In genomic region chr10:86440874-86441838, GRCh38 we compare ENCODE assay signal across 1 cellular context.
A peak's percentile ranks its signal among the peaks of the same experiment; 100 is the strongest.
TF ChIP-seq lines count a peak whose summit lies in the region.

No MANE protein-coding gene starts in this region.

TF ChIP-seq in HepG2, 621 proteins besides CTCF, POLR2A, EP300 and RAD21 (continued from another document and continues in another):
- TF ChIP-seq NR2F1 (CRISPR knock-in tag; IDR thresholded peaks at IDR 0.05) (no peak), FOXA3 (CRISPR knock-in tag; IDR thresholded peaks at IDR 0.05) (peak; percentile 68), ZNF703 (CRISPR knock-in tag; IDR thresholded peaks at IDR 0.05; ENCODE audit: borderline replicate concordance) (no peak), ZNF557 (CRISPR knock-in tag; IDR thresholded peaks at IDR 0.05) (no peak), ZNF567 (CRISPR knock-in tag; IDR thresholded peaks at IDR 0.05; ENCODE audit: borderline replicate concordance) (peak; percentile 61; the same call in 1 of the 2 replicates), PATZ1 (CRISPR knock-in tag; IDR thresholded peaks at IDR 0.05) (peak; percentile 91), ELF3 (CRISPR knock-in tag; IDR thresholded peaks at IDR 0.05) (peak; percentile 54), POGZ (CRISPR knock-in tag; IDR thresholded peaks at IDR 0.05) (peak; percentile 72; the same call in 1 of the 2 replicates), ZSCAN9 (CRISPR knock-in tag; IDR thresholded peaks at IDR 0.05; ENCODE audit: borderline replicate concordance) (peak; percentile 77; the same call in 1 of the 2 replicates), SIX1 (CRISPR knock-in tag; IDR thresholded peaks at IDR 0.05; ENCODE audit: borderline replicate concordance) (peak; percentile 87; the same call in 1 of the 2 replicates), TOE1 (CRISPR knock-in tag; IDR thresholded peaks at IDR 0.05) (no peak; the same call in 1 of the 2 replicates), ZBED4 (CRISPR knock-in tag; IDR thresholded peaks at IDR 0.05; ENCODE audit: borderline replicate concordance) (peak; percentile 48; the same call in 1 of the 2 replicates), KMT2A (CRISPR knock-in tag; IDR thresholded peaks at IDR 0.05) (no peak), ZMYM2 (CRISPR knock-in tag; IDR thresholded peaks at IDR 0.05) (0 out of 2 replicates have a peak, but pooled peaks have one; percentile 48), CENPT (CRISPR knock-in tag; IDR thresholded peaks at IDR 0.05; ENCODE audit: low read depth) (no peak), HIVEP1 (CRISPR knock-in tag; IDR thresholded peaks at IDR 0.05) (no peak), MAFK (conservative IDR thresholded peaks at IDR 0.05 in 1 of 2, IDR thresholded peaks at IDR 0.05 in 1 of 2; ENCODE audit: low read length in 2 of 2) (peak; percentile 90 to 91), ZBTB40 (IDR thresholded peaks at IDR 0.05) (no peak), ZBTB40 (CRISPR knock-in tag; IDR thresholded peaks at IDR 0.05) (no peak; the same call in 1 of the 2 replicates), ZNF619 (CRISPR knock-in tag; IDR thresholded peaks at IDR 0.05) (no peak), NKX3-1 (CRISPR knock-in tag; IDR thresholded peaks at IDR 0.05) (no peak), ZSCAN5A (CRISPR knock-in tag; IDR thresholded peaks at IDR 0.05; ENCODE audit: borderline replicate concordance) (no peak)
- TF ChIP-seq, protein P1, sequence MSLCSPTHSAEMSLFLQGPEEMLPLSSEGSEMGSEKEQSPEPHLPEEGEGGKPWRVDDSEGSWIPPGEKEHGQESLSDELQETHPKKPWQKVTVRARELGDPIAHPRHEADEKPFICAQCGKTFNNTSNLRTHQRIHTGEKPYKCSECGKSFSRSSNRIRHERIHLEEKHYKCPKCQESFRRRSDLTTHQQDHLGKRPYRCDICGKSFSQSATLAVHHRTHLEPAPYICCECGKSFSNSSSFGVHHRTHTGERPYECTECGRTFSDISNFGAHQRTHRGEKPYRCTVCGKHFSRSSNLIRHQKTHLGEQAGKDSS (CRISPR knock-in tag; IDR thresholded peaks at IDR 0.05; ENCODE audit: borderline replicate concordance, low read depth), result no peak
- TF ChIP-seq, protein P2, sequence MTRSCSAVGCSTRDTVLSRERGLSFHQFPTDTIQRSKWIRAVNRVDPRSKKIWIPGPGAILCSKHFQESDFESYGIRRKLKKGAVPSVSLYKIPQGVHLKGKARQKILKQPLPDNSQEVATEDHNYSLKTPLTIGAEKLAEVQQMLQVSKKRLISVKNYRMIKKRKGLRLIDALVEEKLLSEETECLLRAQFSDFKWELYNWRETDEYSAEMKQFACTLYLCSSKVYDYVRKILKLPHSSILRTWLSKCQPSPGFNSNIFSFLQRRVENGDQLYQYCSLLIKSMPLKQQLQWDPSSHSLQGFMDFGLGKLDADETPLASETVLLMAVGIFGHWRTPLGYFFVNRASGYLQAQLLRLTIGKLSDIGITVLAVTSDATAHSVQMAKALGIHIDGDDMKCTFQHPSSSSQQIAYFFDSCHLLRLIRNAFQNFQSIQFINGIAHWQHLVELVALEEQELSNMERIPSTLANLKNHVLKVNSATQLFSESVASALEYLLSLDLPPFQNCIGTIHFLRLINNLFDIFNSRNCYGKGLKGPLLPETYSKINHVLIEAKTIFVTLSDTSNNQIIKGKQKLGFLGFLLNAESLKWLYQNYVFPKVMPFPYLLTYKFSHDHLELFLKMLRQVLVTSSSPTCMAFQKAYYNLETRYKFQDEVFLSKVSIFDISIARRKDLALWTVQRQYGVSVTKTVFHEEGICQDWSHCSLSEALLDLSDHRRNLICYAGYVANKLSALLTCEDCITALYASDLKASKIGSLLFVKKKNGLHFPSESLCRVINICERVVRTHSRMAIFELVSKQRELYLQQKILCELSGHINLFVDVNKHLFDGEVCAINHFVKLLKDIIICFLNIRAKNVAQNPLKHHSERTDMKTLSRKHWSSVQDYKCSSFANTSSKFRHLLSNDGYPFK (CRISPR knock-in tag; IDR thresholded peaks at IDR 0.05; ENCODE audit: borderline replicate concordance), result no peak
- TF ChIP-seq, protein P3, sequence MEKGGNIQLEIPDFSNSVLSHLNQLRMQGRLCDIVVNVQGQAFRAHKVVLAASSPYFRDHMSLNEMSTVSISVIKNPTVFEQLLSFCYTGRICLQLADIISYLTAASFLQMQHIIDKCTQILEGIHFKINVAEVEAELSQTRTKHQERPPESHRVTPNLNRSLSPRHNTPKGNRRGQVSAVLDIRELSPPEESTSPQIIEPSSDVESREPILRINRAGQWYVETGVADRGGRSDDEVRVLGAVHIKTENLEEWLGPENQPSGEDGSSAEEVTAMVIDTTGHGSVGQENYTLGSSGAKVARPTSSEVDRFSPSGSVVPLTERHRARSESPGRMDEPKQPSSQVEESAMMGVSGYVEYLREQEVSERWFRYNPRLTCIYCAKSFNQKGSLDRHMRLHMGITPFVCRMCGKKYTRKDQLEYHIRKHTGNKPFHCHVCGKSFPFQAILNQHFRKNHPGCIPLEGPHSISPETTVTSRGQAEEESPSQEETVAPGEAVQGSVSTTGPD (CRISPR knock-in tag; IDR thresholded peaks at IDR 0.05), result no peak
- TF ChIP-seq, protein P4, sequence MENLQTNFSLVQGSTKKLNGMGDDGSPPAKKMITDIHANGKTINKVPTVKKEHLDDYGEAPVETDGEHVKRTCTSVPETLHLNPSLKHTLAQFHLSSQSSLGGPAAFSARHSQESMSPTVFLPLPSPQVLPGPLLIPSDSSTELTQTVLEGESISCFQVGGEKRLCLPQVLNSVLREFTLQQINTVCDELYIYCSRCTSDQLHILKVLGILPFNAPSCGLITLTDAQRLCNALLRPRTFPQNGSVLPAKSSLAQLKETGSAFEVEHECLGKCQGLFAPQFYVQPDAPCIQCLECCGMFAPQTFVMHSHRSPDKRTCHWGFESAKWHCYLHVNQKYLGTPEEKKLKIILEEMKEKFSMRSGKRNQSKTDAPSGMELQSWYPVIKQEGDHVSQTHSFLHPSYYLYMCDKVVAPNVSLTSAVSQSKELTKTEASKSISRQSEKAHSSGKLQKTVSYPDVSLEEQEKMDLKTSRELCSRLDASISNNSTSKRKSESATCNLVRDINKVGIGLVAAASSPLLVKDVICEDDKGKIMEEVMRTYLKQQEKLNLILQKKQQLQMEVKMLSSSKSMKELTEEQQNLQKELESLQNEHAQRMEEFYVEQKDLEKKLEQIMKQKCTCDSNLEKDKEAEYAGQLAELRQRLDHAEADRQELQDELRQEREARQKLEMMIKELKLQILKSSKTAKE (CRISPR knock-in tag; IDR thresholded peaks at IDR 0.05; ENCODE audit: borderline replicate concordance), result peak; percentile 92
